In the genomic region with DNA sequence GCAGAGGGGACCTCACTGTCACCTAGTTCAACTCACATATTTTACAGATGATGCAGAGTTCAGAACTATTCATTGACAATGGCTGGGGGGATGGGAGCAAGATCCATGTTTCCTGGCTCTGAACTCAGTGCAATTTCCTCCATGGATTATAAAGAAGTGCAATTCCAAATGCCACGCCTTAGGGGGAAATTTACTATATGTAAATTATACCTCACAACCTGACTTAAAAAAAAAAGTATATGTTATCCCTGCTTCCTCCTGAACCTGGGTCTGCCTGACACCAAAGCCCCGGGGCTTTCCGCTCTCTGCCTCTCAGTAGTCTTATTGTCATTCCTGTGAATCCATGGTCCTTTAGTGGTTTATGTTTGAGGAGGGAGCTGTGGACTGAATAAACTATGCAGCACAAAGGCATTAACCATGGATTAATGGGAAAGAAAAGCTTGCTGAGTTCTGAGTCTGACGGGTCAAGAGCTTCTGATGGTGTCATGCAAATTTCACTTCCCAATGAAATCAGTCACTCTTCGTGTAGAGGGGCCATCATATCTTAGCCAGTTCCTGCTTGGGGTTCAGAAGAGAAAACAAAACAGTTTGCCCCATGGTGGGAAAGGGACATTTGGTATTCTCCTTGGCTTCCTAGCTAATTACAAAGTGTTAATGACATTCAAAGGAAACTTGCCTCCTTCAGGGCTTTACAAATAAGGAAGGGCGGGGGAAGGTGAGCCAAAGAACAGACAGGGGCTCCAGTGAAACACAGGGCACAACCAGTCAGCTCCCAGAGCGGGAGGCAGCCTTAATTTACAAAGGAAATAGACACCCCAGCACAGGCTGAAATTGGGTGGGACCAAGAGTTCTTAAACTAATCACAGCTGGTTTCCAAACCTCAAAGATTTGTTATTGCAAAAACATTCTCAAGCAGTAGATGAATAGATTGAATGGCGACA, we compare ENCODE assay signal across 8 cellular contexts. TPM values are rescaled to one million over a fixed set of nuclear protein-coding genes. Genes with fewer than 3 reads are reported as not detected.
DNase-seq lines count a peak whose midpoint lies in the region; ATAC-seq and TF ChIP-seq lines count a peak whose summit lies in the region.

No MANE protein-coding gene starts in this region.

- POLR2A ChIA-PET in IMR-90 (lab: Charles Lee; ENCODE audit: unreplicated experiment) = interaction anchor here (1.0 kb wide), 1 partner anchor 16 kb away, joined by 3 read pairs; no protein-coding TSS in a partner anchor

- H2BK20ac ChIP-seq in IMR-90 (ENCODE audit: low read depth, low read length) = peak overlapping the region; percentile 94

- no peak overlapping the region for H2AK9ac ChIP-seq in IMR-90 (replicated peaks; ENCODE audit: low read depth, low read length, poor library complexity)

- 40% methylated on average over 1 of the region's 8 CpGs; no CpG with 5 or more reads in 1 of the 2 experiments for WGBS in IMR-90 (ENCODE audit: extremely low coverage in 2 of 2, insufficient read length in 1 of 2), 2 experiments
- 38 to 63% methylated on average over 8 of the region's 8 CpGs for WGBS in lung, 2 donors

- no peak overlapping the region; the same call in 1 of the 2 replicates for H2AK5ac ChIP-seq in IMR-90 (ENCODE audit: low read depth, low read length)

- TF ChIP-seq POLR2A in IMR-90 (IDR thresholded peaks at IDR 0.05; ENCODE audit: low read depth, low read length) = no peak

- H4K5ac ChIP-seq in IMR-90 (ENCODE audit: low read depth, low read length) = peak overlapping the region; percentile 68

- TF ChIP-seq CTCF in IMR-90 (conservative IDR thresholded peaks at IDR 0.05; ENCODE audit: low read depth, low read length) (no peak), brain (conservative IDR thresholded peaks at IDR 0.05) (no peak), lung (IDR thresholded peaks at IDR 0.05; ENCODE audit: control extremely low read depth, extremely low read depth) (no peak), dorsolateral prefrontal cortex (IDR thresholded peaks at IDR 0.05 in 54 of 56, conservative IDR thresholded peaks at IDR 0.05 in 2 of 56; ENCODE audit: low read depth in 1 of 56, partially characterized antibody in 56 of 56) (no peak)

- intact Hi-C loops in IMR-90 (cut with micrococcal nuclease) = no loop called here
- intact Hi-C loops in dorsolateral prefrontal cortex (cut with DNase I) = no loop called here

- H3K9me3 ChIP-seq in IMR-90 (ENCODE audit: control insufficient read depth, insufficient read depth, low read length) = no peaks in the 10 kb centered on the region
- no peaks in the 10 kb centered on the region for H3K9me3 ChIP-seq in lung (ENCODE audit: control insufficient read depth in 2 of 2, insufficient read depth in 1 of 2, low read length in 1 of 2)

- H3K4me3 ChIP-seq in IMR-90 (ENCODE audit: insufficient read depth, low read depth, low read length) (no peak overlapping the region), lung (no peak overlapping the region), dorsolateral prefrontal cortex (no peak overlapping the region)

- peaks cover 8% of the 10 kb centered on the region for H3K4me1 ChIP-seq in IMR-90 (ENCODE audit: control insufficient read depth, insufficient read depth, low read length)
- peaks cover 2 to 3% of the 10 kb centered on the region in 2 donors for H3K4me1 ChIP-seq in lung (ENCODE audit: control insufficient read depth in 2 of 2, insufficient read depth in 2 of 2, low read length in 2 of 2)

- H3K56ac ChIP-seq in IMR-90 (ENCODE audit: extremely low read depth, insufficient read depth, low read length) = peak overlapping the region; percentile 24; the same call in 1 of the 2 replicates

- peak overlapping the region; percentile 52; the same call in 1 of the 2 replicates for H3K27ac ChIP-seq in IMR-90 (ENCODE audit: insufficient read depth, low read length)
- peak overlapping the region; percentile 42 to 83 for H3K27ac ChIP-seq in lung (ENCODE audit: low read depth in 1 of 2, low read length in 1 of 2)
- peak overlapping the region in 5 of 59 donors; percentile 17 to 46 (median 32) for H3K27ac ChIP-seq in dorsolateral prefrontal cortex

- H3K4me1 Mint-ChIP-seq in brain = peaks cover 55% of the 10 kb centered on the region

- H3K27me3 Mint-ChIP-seq in brain = no peaks in the 10 kb centered on the region

- H4K91ac ChIP-seq in IMR-90 (ENCODE audit: insufficient read depth, low read depth, low read length) = peak overlapping the region; percentile 41

- H3K27ac Mint-ChIP-seq in brain = peak overlapping the region; percentile 74 to 94 (median 93)

- H3K23ac ChIP-seq in IMR-90 (ENCODE audit: low read depth, low read length) = peak overlapping the region; percentile 17; the same call in 1 of the 2 replicates

- H3K79me1 ChIP-seq in IMR-90 (ENCODE audit: low read depth in 1 of 2, low read length in 2 of 2) = no peaks in the 10 kb centered on the region

- ATAC-seq in IMR-90 (ENCODE audit: low read depth) (peak; percentile 43; the same call in 1 of the 2 replicates), lung (ENCODE audit: insufficient read depth, low FRiP score) (no peak), HG03469 (IDR thresholded peaks at IDR 0.05; ENCODE audit: unreplicated experiment) (no peak)

- peak overlapping the region; percentile 73; the same call in 2 of the 3 replicates for H2BK15ac ChIP-seq in IMR-90 (ENCODE audit: low read depth, low read length)

- H3K27me3 ChIP-seq in IMR-90 (ENCODE audit: control insufficient read depth, insufficient read depth, low read length) (no peaks in the 10 kb centered on the region), lung (ENCODE audit: control insufficient read depth, insufficient read depth) (no peaks in the 10 kb centered on the region), dorsolateral prefrontal cortex (peaks cover 0 to 76% (median 20%) of the 10 kb centered on the region in 45 donors)

- peak overlapping the region; percentile 18 for H2AFZ ChIP-seq in IMR-90 (replicated peaks; ENCODE audit: low read length, poor library complexity)

- H2BK120ac ChIP-seq in IMR-90 (ENCODE audit: low read depth, low read length) = peak overlapping the region; percentile 94

- peak overlapping the region; percentile 60 for H3K14ac ChIP-seq in IMR-90 (replicated peaks; ENCODE audit: low read depth, low read length)

- H3K4ac ChIP-seq in IMR-90 (ENCODE audit: low read depth, low read length) = peak overlapping the region; percentile 48

- TF ChIP-seq RAD21 in IMR-90 (IDR thresholded peaks at IDR 0.05; ENCODE audit: low read length) = no peak

- H3K9ac ChIP-seq in IMR-90 (ENCODE audit: low read depth, low read length) = no peak overlapping the region

- dilution Hi-C loops in IMR-90 (cut with HindIII; ENCODE audit: low sequenced_read_pairs, unreplicated experiment) = no loop called here

- peak; percentile 8 for DNase-seq in ACHN
- DNase-seq in IMR-90 = no peak
- DNase-seq in lung (ENCODE audit: low spot score) = no peak
- DNase-seq in NCI-H774 (lab: John Stamatoyannopoulos, UW) = no peak
- no peak for DNase-seq in Kasumi-1 (lab: John Stamatoyannopoulos, UW)
- no peak for DNase-seq in dorsolateral prefrontal cortex

- peak overlapping the region; percentile 38 to 71 (median 58) for H3K4me3 Mint-ChIP-seq in brain

- peak overlapping the region; percentile 71 for H2BK5ac ChIP-seq in IMR-90 (ENCODE audit: low read depth, low read length, poor library complexity, severe bottlenecking)

- H4K20me1 ChIP-seq in IMR-90 (ENCODE audit: insufficient read depth, low read length) = no peaks in the 10 kb centered on the region

- BruUV-seq in IMR-90 (replicated peaks; lab: Mats Ljungman, UMichigan) = no TSS peak

- no peak overlapping the region for H3K4me2 ChIP-seq in IMR-90 (ENCODE audit: low read depth, low read length)

- no peaks in the 10 kb centered on the region for H3K36me3 ChIP-seq in IMR-90 (ENCODE audit: control insufficient read depth, insufficient read depth, low read length)
- no peaks in the 10 kb centered on the region for H3K36me3 ChIP-seq in lung (ENCODE audit: control insufficient read depth in 2 of 2, insufficient read depth in 2 of 2, low read length in 2 of 2)

- peak overlapping the region; percentile 44 to 73; a peak in 2 of 4 replicates for H4K8ac ChIP-seq in IMR-90 (ENCODE audit: low read depth in 2 of 2, low read length in 2 of 2)

- H3K18ac ChIP-seq in IMR-90 (ENCODE audit: low read depth, low read length) = peak overlapping the region; percentile 74

- H3K9me3 Mint-ChIP-seq in brain = no peaks in the 10 kb centered on the region

- no peaks in the 10 kb centered on the region for H3K36me3 Mint-ChIP-seq in brain

- in situ Hi-C loops in ACHN (cut with HindIII; ENCODE audit: low pct_ligation_motif_present, low pct_unique_long_range_greater_than_20kb, low sequenced_read_pairs) (no loop called here), IMR-90 (cut with MboI; ENCODE audit: low sequenced_read_pairs) (no loop called here)

- CTCF ChIA-PET in IMR-90 (lab: Yijun Ruan, JAX) = interaction anchor here (0.8 kb wide), 1 partner anchor 458 kb away, joined by 3 read pairs; no protein-coding TSS in a partner anchor

- no peaks in the 10 kb centered on the region for H3K9me1 ChIP-seq in IMR-90 (ENCODE audit: insufficient read depth, low read length)

TF ChIP-seq in IMR-90, 13 proteins besides CTCF, POLR2A, EP300 and RAD21 (continues in another document):
- TF ChIP-seq RCOR1 (IDR thresholded peaks at IDR 0.05; ENCODE audit: insufficient replicate concordance, low read length) (no peak), MAFK (IDR thresholded peaks at IDR 0.05; ENCODE audit: low read depth, low read length) (no peak), SMC3 (IDR thresholded peaks at IDR 0.05; ENCODE audit: low read depth, low read length) (no peak)

RNA-seq across cellular contexts. Expression of gene FAM9C, which starts 14.3 kb away (rescaled TPM):
- total RNA-seq in IMR-90 (2012; rRNA removed) (not detected in 2 replicates), lung (under 1 TPM; 0.09 to 0.28 TPM), dorsolateral prefrontal cortex (1 to 10 TPM in 1 of 120 experiments, under 1 TPM in 4, not detected in 115; 0.19 to 1.6 (median 0.33) TPM)
- polyA plus RNA-seq in IMR-90 (2012; rRNA removed) (not detected in 2 replicates), brain (ENCODE audit: insufficient read depth, low read depth, low replicate concordance) (not detected), lung (under 1 TPM in 1 of 2 donors, not detected in 1; 0.01 TPM)
- not detected in 2 replicates for polyA plus RNA-seq in IMR-90 (2012; cell fraction: cytosol; rRNA removed)
- polyA plus RNA-seq in IMR-90 (2012; cell fraction: nucleus; rRNA removed; ENCODE audit: low replicate concordance) = not detected in 2 replicates

RNA-seq across cellular contexts. Expression of gene TMSB4X, which starts 55.2 kb away (rescaled TPM):
- 9,222 and 11,116 TPM in 2 replicates for total RNA-seq in IMR-90 (2012; rRNA removed)
- polyA plus RNA-seq in IMR-90 (2012; rRNA removed) = 4,133 and 4,648 TPM in 2 replicates
- 4,164 and 9,036 TPM in 2 replicates for polyA plus RNA-seq in IMR-90 (2012; cell fraction: cytosol; rRNA removed)
- 567 and 1,669 TPM in 2 replicates for polyA plus RNA-seq in IMR-90 (2012; cell fraction: nucleus; rRNA removed; ENCODE audit: low replicate concordance)
- 3,699 TPM for polyA plus RNA-seq in brain (ENCODE audit: insufficient read depth, low read depth, low replicate concordance)
- 1,000 to 10,000 TPM; 4,686 to 8,614 TPM for total RNA-seq in lung
- polyA plus RNA-seq in lung = 1,000 to 10,000 TPM; 7,790 to 9,527 TPM
- total RNA-seq in dorsolateral prefrontal cortex = 1,000 to 10,000 TPM; 1,088 to 2,217 (median 1,674) TPM
